Comparison of ENCODE assay signal across 2 cellular contexts in genomic region chr3:45906681-45907220, GRCh38.
TF ChIP-seq lines count a peak whose summit lies in the region.

No MANE protein-coding gene starts in this region.

TF ChIP-seq in K562, 482 proteins besides CTCF, POLR2A, EP300 and RAD21:
- peak; percentile 56; the same call in 1 of the 2 replicates for TF ChIP-seq RB1 (IDR thresholded peaks at IDR 0.05; ENCODE audit: low read depth)
- TF ChIP-seq MYC (IDR thresholded peaks at IDR 0.05; ENCODE audit: low read depth, low read length), result 0 out of 2 replicates have a peak, but pooled peaks have one; percentile 35
- TF ChIP-seq MYC (CRISPR knock-in tag; IDR thresholded peaks at IDR 0.05; ENCODE audit: borderline replicate concordance, low read depth), result no peak
- TF ChIP-seq SMC3 (conservative IDR thresholded peaks at IDR 0.05; ENCODE audit: insufficient read depth, low read depth, low read length), result peak; percentile 79
- TF ChIP-seq SMARCC2 (IDR thresholded peaks at IDR 0.05; ENCODE audit: low read depth), result no peak
- TF ChIP-seq STAG1 (CRISPR knock-in tag; IDR thresholded peaks at IDR 0.05; ENCODE audit: borderline replicate concordance), result peak; percentile 60; the same call in 1 of the 2 replicates
- 0 out of 2 replicates have a peak, but pooled peaks have one; percentile 22 for TF ChIP-seq GABPB1 (CRISPR knock-in tag; IDR thresholded peaks at IDR 0.05)
- TF ChIP-seq USF1 (CRISPR knock-in tag; IDR thresholded peaks at IDR 0.05), result peak; percentile 3; the same call in 1 of the 2 replicates
- no peak for TF ChIP-seq PML (IDR thresholded peaks at IDR 0.05; ENCODE audit: low read length)
- 0 out of 2 replicates have a peak, but pooled peaks have one; percentile 27 for TF ChIP-seq JUND (IDR thresholded peaks at IDR 0.05; ENCODE audit: borderline replicate concordance, low read depth, low read length)
- TF ChIP-seq JUND (tag; IDR thresholded peaks at IDR 0.05; ENCODE audit: borderline replicate concordance, low read depth, low read length), result no peak
- no peak for TF ChIP-seq ZNF609 (CRISPR knock-in tag; IDR thresholded peaks at IDR 0.05; ENCODE audit: borderline replicate concordance)
- TF ChIP-seq USF2 (CRISPR knock-in tag; IDR thresholded peaks at IDR 0.05), result 0 out of 2 replicates have a peak, but pooled peaks have one; percentile 33
- no peak for TF ChIP-seq MCM2 (IDR thresholded peaks at IDR 0.05; ENCODE audit: low read depth)

TF ChIP-seq in liver, 16 proteins besides CTCF, POLR2A, EP300 and RAD21:
- TF ChIP-seq ZBTB33 (IDR thresholded peaks at IDR 0.05), result no peak
- no peak for TF ChIP-seq EGR1 (IDR thresholded peaks at IDR 0.05; ENCODE audit: low read depth in 2 of 2)
